ENCODE assay signal across 17 cellular contexts in the genomic region with DNA sequence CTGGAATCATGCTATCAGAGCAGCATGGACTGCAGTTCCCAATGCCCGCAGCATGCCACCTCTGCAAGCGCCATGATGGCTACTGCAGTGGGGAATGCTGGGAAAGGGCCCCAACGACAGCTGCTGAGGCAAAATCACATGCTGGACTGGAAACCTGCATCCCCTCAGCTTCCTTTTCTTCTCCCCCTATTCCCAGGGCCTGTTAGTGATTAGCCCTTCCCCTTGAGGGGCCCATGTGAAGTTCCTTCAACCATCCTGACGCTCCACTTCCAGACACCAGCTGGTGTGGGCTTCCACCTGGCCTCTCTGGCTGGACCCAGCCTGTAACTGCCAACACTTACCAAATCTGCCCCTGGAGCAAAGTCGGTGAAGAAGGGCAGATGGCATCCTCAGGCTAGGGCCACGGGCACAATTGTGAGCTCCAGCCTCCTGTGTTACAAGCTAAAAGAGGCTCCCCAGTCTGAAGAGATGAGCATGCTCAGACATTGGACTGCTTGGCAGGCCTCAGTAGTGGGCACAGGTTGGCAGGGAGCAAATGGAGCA. TPM values are rescaled to one million over a fixed set of nuclear protein-coding genes. Genes with fewer than 3 reads are reported as not detected.
DNase-seq lines count a peak whose midpoint lies in the region; TF ChIP-seq lines count a peak whose summit lies in the region.
"Had no signal": no experiment of that assay in that cellular context is flagged by ENCODE, and none has a peak within 500 bp of the region (broad histone marks: within the 10 kb centered on the region; RNA-seq: fewer than 3 reads in every experiment).

No MANE protein-coding gene starts in this region.

- POLR2A ChIA-PET in RWPE1 (lab: Yijun Ruan, JAX; ENCODE audit: low non-redundant PET) = no interaction called here

- H3K36me3 ChIP-seq in thymus (ENCODE audit: control insufficient read depth, insufficient read depth) = peaks cover 33% of the 10 kb centered on the region

- CTCF ChIA-PET in activated naive CD4-positive, alpha-beta T cell treated with anti-CD3 and anti-CD28 coated beads for 36 hours (lab: Charles Lee) = interaction anchor here (0.9 to 3.7 kb wide), 2 partner anchors 129 to 144 kb away, joined by 3 to 35 read pairs; no protein-coding TSS in a partner anchor
- CTCF ChIA-PET in RWPE1 (lab: Yijun Ruan, JAX) = interaction anchor here (1.1 to 1.4 kb wide), 2 partner anchors 20 to 128 kb away, joined by 3 to 4 read pairs; no protein-coding TSS in a partner anchor

- TF ChIP-seq CTCF in RWPE1 (conservative IDR thresholded peaks at IDR 0.05; ENCODE audit: low read depth) = no peak
- no peak for TF ChIP-seq CTCF in glutamatergic neuron (IDR thresholded peaks at IDR 0.05; ENCODE audit: partially characterized antibody, unreplicated experiment)

- H3K4me1 ChIP-seq in thymus (ENCODE audit: control insufficient read depth, insufficient read depth, low read length) = no peaks in the 10 kb centered on the region

- no peak for DNase-seq in activated naive CD4-positive, alpha-beta T cell treated with anti-CD3 and anti-CD28 coated beads for 36 hours
- DNase-seq in activated naive CD4-positive, alpha-beta T cell treated with anti-CD3 and anti-CD28 coated beads, Interleukin-2, amount 50 U/mL, for 16 hours = no peak
- DNase-seq in RWPE1 (ENCODE audit: low spot score) (no peak), glutamatergic neuron (no peak), NCI-H526 (lab: John Stamatoyannopoulos, UW) (no peak), activated gamma-delta T cell treated with Interleukin-2 at 50 U/mL for 16 hours (no peak), nucleus accumbens (lab: John Stamatoyannopoulos, UW) (no peak)
- DNase-seq: cerebellar nuclear complex, GDM1, immature natural killer cell, Kasumi-1, mesenchymal stem cell, NCI-H1436 treated with DMSO at 0.1 percent for 48 hours, PC-3, psoas muscle, WERI-Rb-1 had no signal

- 82% methylated on average over 6 of the region's 6 CpGs for WGBS in thymus

- H3K27ac ChIP-seq in RWPE1 (peak overlapping the region; percentile 60), thymus (ENCODE audit: low read depth) (peak overlapping the region; percentile 31)
- H3K27ac ChIP-seq: psoas muscle, WERI-Rb-1 had no signal

- peak overlapping the region; percentile 21 for H3K27ac Mint-ChIP-seq in activated naive CD4-positive, alpha-beta T cell treated with anti-CD3 and anti-CD28 coated beads for 36 hours
- peak overlapping the region; percentile 82 for H3K27ac Mint-ChIP-seq in glutamatergic neuron (ENCODE audit: unreplicated experiment)

- H3K27me3 Mint-ChIP-seq in activated naive CD4-positive, alpha-beta T cell treated with anti-CD3 and anti-CD28 coated beads for 36 hours (ENCODE audit: low read depth) = no peaks in the 10 kb centered on the region
- H3K27me3 Mint-ChIP-seq in glutamatergic neuron (ENCODE audit: unreplicated experiment) = peaks cover 7% of the 10 kb centered on the region

- H3K36me3 Mint-ChIP-seq in activated naive CD4-positive, alpha-beta T cell treated with anti-CD3 and anti-CD28 coated beads for 36 hours (ENCODE audit: low read depth) = peaks cover 8% of the 10 kb centered on the region
- no peaks in the 10 kb centered on the region for H3K36me3 Mint-ChIP-seq in glutamatergic neuron (ENCODE audit: unreplicated experiment)

- no peaks in the 10 kb centered on the region for H3K9me3 ChIP-seq in thymus (ENCODE audit: control insufficient read depth)
- H3K9me3 ChIP-seq: psoas muscle had no signal

- H3K9me3 Mint-ChIP-seq in activated naive CD4-positive, alpha-beta T cell treated with anti-CD3 and anti-CD28 coated beads for 36 hours = no peaks in the 10 kb centered on the region
- H3K9me3 Mint-ChIP-seq in glutamatergic neuron (ENCODE audit: unreplicated experiment) = peaks cover 10% of the 10 kb centered on the region
- H3K9me3 Mint-ChIP-seq: immature natural killer cell had no signal

- intact Hi-C loops in activated naive CD4-positive, alpha-beta T cell treated with anti-CD3 and anti-CD28 coated beads for 36 hours (cut with micrococcal nuclease) = no loop called here

- H3K4me3 Mint-ChIP-seq in activated naive CD4-positive, alpha-beta T cell treated with anti-CD3 and anti-CD28 coated beads for 36 hours = no peak overlapping the region
- no peak overlapping the region for H3K4me3 Mint-ChIP-seq in glutamatergic neuron (ENCODE audit: unreplicated experiment)
- H3K4me3 Mint-ChIP-seq: immature natural killer cell had no signal

- H3K4me3 ChIP-seq in thymus (ENCODE audit: low read length) = no peak overlapping the region
- H3K4me3 ChIP-seq: psoas muscle had no signal

- H3K4me1 Mint-ChIP-seq in activated naive CD4-positive, alpha-beta T cell treated with anti-CD3 and anti-CD28 coated beads for 36 hours (ENCODE audit: low read depth) = no peaks in the 10 kb centered on the region
- peaks cover 31% of the 10 kb centered on the region for H3K4me1 Mint-ChIP-seq in glutamatergic neuron (ENCODE audit: low read depth, unreplicated experiment)

- no peaks in the 10 kb centered on the region for H3K27me3 ChIP-seq in thymus (ENCODE audit: control insufficient read depth, insufficient read depth)

RNA-seq across cellular contexts. Expression of a gene that starts 22.1 kb away (rescaled TPM):
- total RNA-seq in activated naive CD4-positive, alpha-beta T cell treated with anti-CD3 and anti-CD28 coated beads for 36 hours = under 1 TPM; 0.19 to 0.49 TPM
- total RNA-seq in glutamatergic neuron (ENCODE audit: unreplicated experiment) = 41.7 TPM
- 15.3 TPM for polyA plus RNA-seq in thymus
- polyA plus RNA-seq: immature natural killer cell had no signal

Comparison
In these comparisons a context has a peak if more than half of its experiments do, and no peak if none do; other contexts are left out.
1. RNA of a gene that starts 22.1 kb away (total RNA-seq): 41.7 TPM in glutamatergic neuron (single experiment); 0.19 to 0.49 TPM in activated naive CD4-positive, alpha-beta T cell treated with anti-CD3 and anti-CD28 coated beads for 36 hours; every median in the first group is over 10 times any median in the second.